ENCODE assay signal across 8 cellular contexts in genomic region chr3:8663177-8664061, GRCh38. TPM values are rescaled to one million over a fixed set of nuclear protein-coding genes. Genes with fewer than 3 reads are reported as not detected.
DNase-seq lines count a peak whose midpoint lies in the region; ATAC-seq lines count a peak whose summit lies in the region.

No MANE protein-coding gene starts in this region.

- no peaks in the 10 kb centered on the region for H3K36me3 ChIP-seq in H7 (replicated peaks; ENCODE audit: control insufficient read depth, insufficient read depth, low read length)

- H3K27ac Mint-ChIP-seq in activated CD4-positive, alpha-beta memory T cell treated with anti-CD3 and anti-CD28 coated beads, Interleukin-2, amount 10 ng/mL, durations not matched to agents 7 days and 5 days, result no peak overlapping the region
- no peak overlapping the region for H3K27ac Mint-ChIP-seq in stimulated activated naive B cell treated with anti-CD40 and anti-IgM and Interleukin-4, amounts not matched to agents 10 μg/mL and 1 μg/mL and 100 μg/mL, for 72 hours

- no peak overlapping the region for H3K4me3 ChIP-seq in H7 (ENCODE audit: insufficient read depth, low read depth, low read length)

- POLR2A ChIA-PET in activated CD4-positive, alpha-beta memory T cell treated with anti-CD3 and anti-CD28 coated beads, Interleukin-2, amount 10 ng/mL, durations not matched to agents 7 days and 5 days (lab: Charles Lee), result no interaction called here

- CTCF ChIA-PET in activated CD4-positive, alpha-beta memory T cell treated with anti-CD3 and anti-CD28 coated beads, Interleukin-2, amount 10 ng/mL, durations not matched to agents 7 days and 5 days (lab: Charles Lee), result interaction anchor here (1.2 kb wide), 1 partner anchor 106 kb away, joined by 4 read pairs; the partner anchor contains the start of gene OXTR

- ATAC-seq in stimulated activated naive B cell treated with anti-CD40 and anti-IgM and Interleukin-4, amounts not matched to agents 10 μg/mL and 1 μg/mL and 100 μg/mL, for 72 hours (replicated peaks), result no peak

- H3K4me1 Mint-ChIP-seq in activated CD4-positive, alpha-beta memory T cell treated with anti-CD3 and anti-CD28 coated beads, Interleukin-2, amount 10 ng/mL, durations not matched to agents 7 days and 5 days, result no peaks in the 10 kb centered on the region
- H3K4me1 Mint-ChIP-seq in stimulated activated naive B cell treated with anti-CD40 and anti-IgM and Interleukin-4, amounts not matched to agents 10 μg/mL and 1 μg/mL and 100 μg/mL, for 72 hours, result peaks cover 23 to 37% of the 10 kb centered on the region in 2 donors

- DNase-seq in SIG-M5 treated with dmso at 0.1 percent for 504 hours (lab: John Stamatoyannopoulos, UW; ENCODE audit: unreplicated experiment) (peak; percentile 55), SIG-M5 (lab: John Stamatoyannopoulos, UW) (no peak), H7 (peak; percentile 88), NCI-H2029 (lab: John Stamatoyannopoulos, UW) (peak; percentile 85), glomerular endothelial cell (ENCODE audit: extremely low read depth, low read depth, low spot score) (peak; percentile 60), putamen (ENCODE audit: low spot score) (peak; percentile 18)
- peak; percentile 46 for DNase-seq in activated CD4-positive, alpha-beta memory T cell treated with anti-CD3 and anti-CD28 coated beads, Interleukin-2, amount 10 ng/mL, durations not matched to agents 7 days and 5 days
- DNase-seq in stimulated activated naive B cell treated with anti-CD40 and anti-IgM and Interleukin-4, amounts not matched to agents 10 μg/mL and 1 μg/mL and 100 μg/mL, for 72 hours, result no peak

- H3K27me3 ChIP-seq in H7 (ENCODE audit: control insufficient read depth, insufficient read depth, low read length), result no peaks in the 10 kb centered on the region

- H3K27me3 Mint-ChIP-seq in activated CD4-positive, alpha-beta memory T cell treated with anti-CD3 and anti-CD28 coated beads, Interleukin-2, amount 10 ng/mL, durations not matched to agents 7 days and 5 days, result peaks cover 30% of the 10 kb centered on the region
- H3K27me3 Mint-ChIP-seq in stimulated activated naive B cell treated with anti-CD40 and anti-IgM and Interleukin-4, amounts not matched to agents 10 μg/mL and 1 μg/mL and 100 μg/mL, for 72 hours, result peaks cover 3 to 4% of the 10 kb centered on the region in 2 donors

- H3K36me3 Mint-ChIP-seq in activated CD4-positive, alpha-beta memory T cell treated with anti-CD3 and anti-CD28 coated beads, Interleukin-2, amount 10 ng/mL, durations not matched to agents 7 days and 5 days (ENCODE audit: low read depth), result no peaks in the 10 kb centered on the region
- no peaks in the 10 kb centered on the region for H3K36me3 Mint-ChIP-seq in stimulated activated naive B cell treated with anti-CD40 and anti-IgM and Interleukin-4, amounts not matched to agents 10 μg/mL and 1 μg/mL and 100 μg/mL, for 72 hours

- H3K4me3 Mint-ChIP-seq in activated CD4-positive, alpha-beta memory T cell treated with anti-CD3 and anti-CD28 coated beads, Interleukin-2, amount 10 ng/mL, durations not matched to agents 7 days and 5 days, result no peak overlapping the region
- H3K4me3 Mint-ChIP-seq in stimulated activated naive B cell treated with anti-CD40 and anti-IgM and Interleukin-4, amounts not matched to agents 10 μg/mL and 1 μg/mL and 100 μg/mL, for 72 hours, result no peak overlapping the region

- no peaks in the 10 kb centered on the region for H3K9me3 Mint-ChIP-seq in activated CD4-positive, alpha-beta memory T cell treated with anti-CD3 and anti-CD28 coated beads, Interleukin-2, amount 10 ng/mL, durations not matched to agents 7 days and 5 days
- no peaks in the 10 kb centered on the region for H3K9me3 Mint-ChIP-seq in stimulated activated naive B cell treated with anti-CD40 and anti-IgM and Interleukin-4, amounts not matched to agents 10 μg/mL and 1 μg/mL and 100 μg/mL, for 72 hours

RNA-seq across cellular contexts. Expression of gene SSUH2, which starts 18.8 kb away (rescaled TPM):
- total RNA-seq in H7 (2014; rRNA removed; shearing (Covaris generic)), result 0.42 TPM in 1 of 2 replicates, not detected in the other
- not detected for total RNA-seq in activated CD4-positive, alpha-beta memory T cell treated with anti-CD3 and anti-CD28 coated beads, Interleukin-2, amount 10 ng/mL, durations not matched to agents 7 days and 5 days
- total RNA-seq in glomerular endothelial cell, result not detected in 2 replicates

Comparison
In these comparisons a context has a peak if more than half of its experiments do, and no peak if none do; other contexts are left out.
1. DNase-seq: peak in SIG-M5 treated with dmso at 0.1 percent for 504 hours (single experiment), H7 (single experiment), NCI-H2029 (single experiment), activated CD4-positive, alpha-beta memory T cell treated with anti-CD3 and anti-CD28 coated beads, Interleukin-2, amount 10 ng/mL, durations not matched to agents 7 days and 5 days (single experiment), glomerular endothelial cell (single experiment) and putamen (single experiment); none in SIG-M5 (single experiment) and stimulated activated naive B cell treated with anti-CD40 and anti-IgM and Interleukin-4, amounts not matched to agents 10 μg/mL and 1 μg/mL and 100 μg/mL, for 72 hours (single experiment).